ENCODE assay signal across 12 cellular contexts in genomic region chr4:176635372-176636261, GRCh38.
DNase-seq lines count a peak whose midpoint lies in the region; ATAC-seq, FAIRE-seq and TF ChIP-seq lines count a peak whose summit lies in the region.
"Had no signal": no experiment of that assay in that cellular context is flagged by ENCODE, and none has a peak within 500 bp of the region (broad histone marks: within the 10 kb centered on the region; RNA-seq: fewer than 3 reads in every experiment).

No MANE protein-coding gene starts in this region.

- peaks cover 4% of the 10 kb centered on the region for H3K9me3 ChIP-seq in left ventricle myocardium inferior (replicated peaks)

- H3K27ac ChIP-seq in left ventricle myocardium inferior (replicated peaks) (peak overlapping the region; percentile 67), RWPE1 (no peak overlapping the region)

- H3K27me3 ChIP-seq in left ventricle myocardium inferior (ENCODE audit: low read depth) = no peaks in the 10 kb centered on the region

- DNase-seq in left ventricle myocardium inferior = no peak
- no peak for DNase-seq in cardiac septum (ENCODE audit: low spot score)
- peak; percentile 67 for DNase-seq in RWPE1 (ENCODE audit: low spot score)
- peak; percentile 85 for DNase-seq in fibroblast of villous mesenchyme (ENCODE audit: low read depth)
- DNase-seq in urothelium cell line (ENCODE audit: low spot score) = peak; percentile 50
- no peak for DNase-seq in MV-4-11 (lab: John Stamatoyannopoulos, UW)
- DNase-seq in NCI-H2107 treated with DMSO at 0.1 percent for 48 hours (lab: John Stamatoyannopoulos, UW; ENCODE audit: unreplicated experiment) = no peak
- DNase-seq: activated CD8-positive, alpha-beta T cell treated with anti-CD3 and anti-CD28 coated beads, Interleukin-2, amount 10 ng/mL, durations not matched to agents 7 days and 5 days; activated naive CD8-positive, alpha-beta T cell treated with anti-CD3 and anti-CD28 coated beads, Interleukin-2, amount 50 U/mL, for 24 hours; stimulated activated naive CD4-positive, alpha-beta T cell; SW 1271 had no signal

- H3K4me1 ChIP-seq in left ventricle myocardium inferior = peaks cover 7% of the 10 kb centered on the region

- TF ChIP-seq CTCF in left ventricle myocardium inferior (IDR thresholded peaks at IDR 0.05; ENCODE audit: borderline replicate concordance) (no peak), RWPE1 (conservative IDR thresholded peaks at IDR 0.05; ENCODE audit: low read depth) (no peak), fibroblast of villous mesenchyme (IDR thresholded peaks at IDR 0.05; ENCODE audit: insufficient read depth, low read depth, low read length) (no peak)

- POLR2A ChIA-PET in RWPE1 (lab: Yijun Ruan, JAX; ENCODE audit: low non-redundant PET) = no interaction called here

- no peak for FAIRE-seq in urothelium cell line (lab: Jason Lieb, UNC)

- intact Hi-C loops in left ventricle myocardium inferior (cut with micrococcal nuclease) = no loop called here
- intact Hi-C loops in cardiac septum (cut with DNase I) = loop anchor here (10.0 kb wide), 1 partner anchor 141 kb away; no protein-coding TSS in a partner anchor

- no peak for ATAC-seq in HG02678 (IDR thresholded peaks at IDR 0.05; ENCODE audit: unreplicated experiment)
- ATAC-seq: activated CD8-positive, alpha-beta T cell treated with anti-CD3 and anti-CD28 coated beads, Interleukin-2, amount 10 ng/mL, durations not matched to agents 7 days and 5 days; activated naive CD8-positive, alpha-beta T cell treated with anti-CD3 and anti-CD28 coated beads, Interleukin-2, amount 50 U/mL, for 24 hours had no signal

- no peaks in the 10 kb centered on the region for H3K36me3 ChIP-seq in left ventricle myocardium inferior

- no peak overlapping the region for H3K4me3 ChIP-seq in left ventricle myocardium inferior
- H3K4me3 ChIP-seq in fibroblast of villous mesenchyme (ENCODE audit: low read depth, low read length) = no peak overlapping the region

- CTCF ChIA-PET in RWPE1 (lab: Yijun Ruan, JAX) = interaction anchor here (0.5 kb wide), 1 partner anchor 498 kb away, joined by 3 read pairs; no protein-coding TSS in a partner anchor

Comparison
In these comparisons a context has a peak if more than half of its experiments do, and no peak if none do; other contexts are left out.
1. DNase-seq: peak in RWPE1 (single experiment), fibroblast of villous mesenchyme (single experiment) and urothelium cell line (single experiment); none in left ventricle myocardium inferior (single experiment), cardiac septum (single experiment), MV-4-11 (single experiment) and NCI-H2107 treated with DMSO at 0.1 percent for 48 hours (single experiment).